In genomic region chr10:24382979-24383663, GRCh38 we compare ENCODE assay signal across 7 cellular contexts.
DNase-seq lines count a peak whose midpoint lies in the region; ATAC-seq lines count a peak whose summit lies in the region.

No MANE protein-coding gene starts in this region.

- H3K4me3 ChIP-seq in adipocyte (ENCODE audit: low read length) (peak overlapping the region; percentile 24), mucosa of stomach (ENCODE audit: low read length) (no peak overlapping the region)

- H3K27me3 ChIP-seq in adipocyte (replicated peaks; ENCODE audit: control insufficient read depth, insufficient read depth, low read length), result no peaks in the 10 kb centered on the region
- no peaks in the 10 kb centered on the region for H3K27me3 ChIP-seq in mucosa of stomach (ENCODE audit: control insufficient read depth, insufficient read depth, low read length)

- H3K36me3 ChIP-seq in adipocyte (ENCODE audit: control insufficient read depth, insufficient read depth, low read length, severe bottlenecking) (no peaks in the 10 kb centered on the region), mucosa of stomach (ENCODE audit: control insufficient read depth, insufficient read depth, low read length) (no peaks in the 10 kb centered on the region)

- H3K9ac ChIP-seq in adipocyte (ENCODE audit: low read length), result no peak overlapping the region
- peak overlapping the region; percentile 48 for H3K9ac ChIP-seq in mucosa of stomach (ENCODE audit: low read length)

- H3K27ac Mint-ChIP-seq in naive thymus-derived CD8-positive, alpha-beta T cell, result no peak overlapping the region

- no peaks in the 10 kb centered on the region for H3K4me1 Mint-ChIP-seq in naive thymus-derived CD8-positive, alpha-beta T cell

- peaks cover 0 to 4% (median 0%) of the 10 kb centered on the region in 9 donors for H3K9me3 Mint-ChIP-seq in naive thymus-derived CD8-positive, alpha-beta T cell

- no peak overlapping the region for H3K4me3 Mint-ChIP-seq in naive thymus-derived CD8-positive, alpha-beta T cell

- ATAC-seq in GM19395 (IDR thresholded peaks at IDR 0.05; ENCODE audit: unreplicated experiment) (peak; percentile 73), HG02973 (IDR thresholded peaks at IDR 0.05; ENCODE audit: unreplicated experiment) (peak; percentile 61)
- ATAC-seq in naive thymus-derived CD8-positive, alpha-beta T cell, result no peak

- no peaks in the 10 kb centered on the region for H3K36me3 Mint-ChIP-seq in naive thymus-derived CD8-positive, alpha-beta T cell

- POLR2A ChIA-PET in naive thymus-derived CD8-positive, alpha-beta T cell (lab: Charles Lee), result no interaction called here

- peaks cover 21% of the 10 kb centered on the region for H3K4me1 ChIP-seq in adipocyte (ENCODE audit: control insufficient read depth, insufficient read depth, low read length)
- H3K4me1 ChIP-seq in mucosa of stomach (ENCODE audit: control insufficient read depth, insufficient read depth, low read length), result peaks cover 26% of the 10 kb centered on the region

- no peaks in the 10 kb centered on the region for H3K9me3 ChIP-seq in adipocyte (ENCODE audit: control insufficient read depth, low read length)
- H3K9me3 ChIP-seq in mucosa of stomach (ENCODE audit: control insufficient read depth, low read length), result no peaks in the 10 kb centered on the region

- DNase-seq in adipocyte (ENCODE audit: low read depth) (no peak), SIG-M5 treated with dmso at 0.1 percent for 504 hours (lab: John Stamatoyannopoulos, UW; ENCODE audit: unreplicated experiment) (no peak), midbrain (lab: John Stamatoyannopoulos, UW) (no peak)
- DNase-seq in naive thymus-derived CD8-positive, alpha-beta T cell, result no peak

- peaks cover 7 to 26% (median 13%) of the 10 kb centered on the region in 5 donors for H3K27me3 Mint-ChIP-seq in naive thymus-derived CD8-positive, alpha-beta T cell

Comparison
In these comparisons a context has a peak if more than half of its experiments do, and no peak if none do; other contexts are left out.
1. ATAC-seq: peak in GM19395 (single experiment) and HG02973 (single experiment); none in naive thymus-derived CD8-positive, alpha-beta T cell (0 of 2).